1 cellular context compared by ENCODE assay signal in genomic region chr2:73937899-73938298, GRCh38.
TF ChIP-seq lines count a peak whose summit lies in the region.

No MANE protein-coding gene starts in this region.

TF ChIP-seq in K562, 482 proteins besides CTCF, POLR2A, EP300 and RAD21:
- TF ChIP-seq ILF3 (IDR thresholded peaks at IDR 0.05; ENCODE audit: borderline replicate concordance) (no peak), ZNF143 (CRISPR knock-in tag; IDR thresholded peaks at IDR 0.05) (no peak), ZKSCAN3 (CRISPR knock-in tag; IDR thresholded peaks at IDR 0.05) (no peak), TFAP4 (CRISPR knock-in tag; IDR thresholded peaks at IDR 0.05; ENCODE audit: borderline replicate concordance) (no peak), FOXP4 (CRISPR knock-in tag; IDR thresholded peaks at IDR 0.05; ENCODE audit: borderline replicate concordance) (no peak), NFATC3 (IDR thresholded peaks at IDR 0.05) (no peak), E4F1 (CRISPR knock-in tag; IDR thresholded peaks at IDR 0.05; ENCODE audit: borderline replicate concordance) (no peak), ZBTB49 (CRISPR knock-in tag; IDR thresholded peaks at IDR 0.05; ENCODE audit: borderline replicate concordance) (no peak), PHB2 (IDR thresholded peaks at IDR 0.05; ENCODE audit: low read depth) (no peak), ZC3H11A (IDR thresholded peaks at IDR 0.05; ENCODE audit: low read depth, low read length) (no peak), NCOA1 (IDR thresholded peaks at IDR 0.05; ENCODE audit: low read depth) (no peak), CHD4 (IDR thresholded peaks at IDR 0.05; ENCODE audit: insufficient read depth, insufficient replicate concordance, low read depth, low read length, poor library complexity, severe bottlenecking) (no peak), ZNF740 (CRISPR knock-in tag; IDR thresholded peaks at IDR 0.05) (no peak), ZNF740 (tag; IDR thresholded peaks at IDR 0.05) (no peak)
